Comparison of ENCODE assay signal across 13 cellular contexts in the genomic region with DNA sequence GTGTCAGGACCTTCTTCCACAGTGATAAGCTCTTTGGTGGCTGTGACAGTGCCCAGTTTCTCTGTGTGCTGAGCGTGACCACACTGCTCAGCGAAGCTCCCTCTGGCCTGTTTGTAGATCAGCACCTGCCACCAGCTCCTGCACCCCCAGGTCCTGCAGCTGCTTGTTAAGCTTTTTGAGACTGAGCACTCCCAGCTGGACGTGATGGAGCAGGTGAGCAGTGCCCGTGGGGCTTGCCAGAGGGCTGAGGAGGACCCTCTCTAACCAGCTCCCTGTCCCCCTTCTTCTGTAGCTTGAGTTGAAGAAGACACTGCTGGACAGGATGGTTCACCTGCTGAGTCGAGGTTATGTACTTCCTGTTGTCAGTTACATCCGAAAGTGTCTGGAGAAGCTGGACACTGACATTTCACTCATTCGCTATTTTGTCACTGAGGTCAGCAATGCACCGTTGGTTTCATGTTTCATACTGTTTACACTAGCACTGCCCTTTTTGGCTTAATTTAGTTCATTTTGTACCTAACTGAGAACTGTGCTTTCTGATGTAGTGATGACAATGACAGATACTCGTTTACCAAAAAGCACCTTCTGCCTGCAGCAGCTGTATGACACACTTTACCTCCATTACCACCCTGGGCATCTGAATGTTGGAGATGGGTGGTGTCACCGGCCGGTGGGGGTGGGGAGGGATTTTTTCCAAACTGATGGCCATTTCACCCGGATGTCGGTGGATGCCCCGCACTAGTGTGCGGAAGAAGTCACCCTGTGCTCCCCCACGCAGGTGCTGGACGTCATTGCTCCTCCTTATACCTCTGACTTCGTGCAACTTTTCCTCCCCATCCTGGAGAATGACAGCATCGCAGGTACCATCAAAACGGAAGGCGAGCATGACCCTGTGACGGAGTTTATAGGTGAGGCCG. TPM values are rescaled to one million over a fixed set of nuclear protein-coding genes. Genes with fewer than 3 reads are reported as not detected.
DNase-seq lines count a peak whose midpoint lies in the region; ATAC-seq and TF ChIP-seq lines count a peak whose summit lies in the region.
"Had no signal": no experiment of that assay in that cellular context is flagged by ENCODE, and none has a peak within 500 bp of the region (broad histone marks: within the 10 kb centered on the region; RNA-seq: fewer than 3 reads in every experiment).

No MANE protein-coding gene starts in this region.

- in situ Hi-C loops in HAP-1 (cut with MboI; ENCODE audit: low sequenced_read_pairs): no loop called here

- H3K9me3 ChIP-seq in OCI-LY3 (ENCODE audit: insufficient read depth, low read length): no peaks in the 10 kb centered on the region
- H3K9me3 ChIP-seq in uterus: no peaks in the 10 kb centered on the region
- no peaks in the 10 kb centered on the region for H3K9me3 ChIP-seq in HAP-1
- H3K9me3 ChIP-seq: gastrocnemius medialis had no signal

- H3K27ac ChIP-seq in OCI-LY3 (ENCODE audit: low read length) (peak overlapping the region; percentile 51), uterus (no peak overlapping the region)

- DNase-seq in cardiac septum (ENCODE audit: low spot score) (peak; percentile 68), Right ventricle myocardium inferior (ENCODE audit: missing footprints) (no peak), islet precursor cell (peak; percentile 49), uterus (peak; percentile 7 to 13), HAP-1 (ENCODE audit: low spot score in 2 of 2) (no peak), NCI-H1436 treated with DMSO at 0.1 percent for 48 hours (lab: John Stamatoyannopoulos, UW) (no peak)
- DNase-seq: DMS153, T-cell had no signal

- peaks cover 39% of the 10 kb centered on the region for H3K79me2 ChIP-seq in OCI-LY3 (ENCODE audit: low read length)

- peaks cover 48% of the 10 kb centered on the region for H4K20me1 ChIP-seq in OCI-LY3 (ENCODE audit: insufficient read depth, low read length)

- ATAC-seq in Right ventricle myocardium inferior (no peak), HG02763 (IDR thresholded peaks at IDR 0.05; ENCODE audit: unreplicated experiment) (no peak)
- ATAC-seq: gastrocnemius medialis, T-cell had no signal

- TF ChIP-seq CTCF in OCI-LY3 (IDR thresholded peaks at IDR 0.05; ENCODE audit: low read depth, low read length): no peak
- no peak for TF ChIP-seq CTCF in uterus (IDR thresholded peaks at IDR 0.05)

- intact Hi-C loops in cardiac septum (cut with DNase I): no loop called here
- intact Hi-C loops in Right ventricle myocardium inferior (cut with DNase I): no loop called here
- intact Hi-C loops in uterus (cut with DNase I; ENCODE audit: low total_unique reads): no loop called here

- H3K4me1 ChIP-seq in OCI-LY3 (ENCODE audit: low read length) (peaks cover 55% of the 10 kb centered on the region), uterus (no peaks in the 10 kb centered on the region), HAP-1 (no peaks in the 10 kb centered on the region)

- TF ChIP-seq POLR2A in uterus (IDR thresholded peaks at IDR 0.05): no peak

- H3K27me3 ChIP-seq in OCI-LY3 (ENCODE audit: low read depth, low read length): no peaks in the 10 kb centered on the region
- no peaks in the 10 kb centered on the region for H3K27me3 ChIP-seq in uterus
- H3K27me3 ChIP-seq in HAP-1 (ENCODE audit: low read depth): no peaks in the 10 kb centered on the region
- H3K27me3 ChIP-seq: gastrocnemius medialis had no signal

- no peak overlapping the region for H2AFZ ChIP-seq in OCI-LY3 (ENCODE audit: low read depth, low read length)

- H3K9ac ChIP-seq in OCI-LY3 (ENCODE audit: low read length): no peak overlapping the region

- no peak overlapping the region for H3K4me3 ChIP-seq in OCI-LY3 (ENCODE audit: low read length)
- no peak overlapping the region for H3K4me3 ChIP-seq in uterus
- no peak overlapping the region for H3K4me3 ChIP-seq in HAP-1
- H3K4me3 ChIP-seq: gastrocnemius medialis had no signal

- no peak overlapping the region for H3K4me2 ChIP-seq in OCI-LY3 (ENCODE audit: low read length)

- H3K36me3 ChIP-seq in OCI-LY3 (replicated peaks; ENCODE audit: low read depth, low read length): peaks cover 90% of the 10 kb centered on the region
- H3K36me3 ChIP-seq in uterus: no peaks in the 10 kb centered on the region
- peaks cover 94% of the 10 kb centered on the region for H3K36me3 ChIP-seq in HAP-1 (replicated peaks)

RNA-seq across cellular contexts. Expression of gene NELFCD, which starts 12.5 kb away (rescaled TPM):
- 34.7 TPM for total RNA-seq in cardiac septum
- total RNA-seq in Right ventricle myocardium inferior: 30.6 TPM
- 10 to 100 TPM; 15.9 to 66.6 (median 41.3) TPM for total RNA-seq in uterus

RNA-seq across cellular contexts. Expression of gene CTSZ, which starts 13.5 kb away (rescaled TPM):
- total RNA-seq in cardiac septum (157 TPM), Right ventricle myocardium inferior (138 TPM), uterus (100 to 1,000 TPM in 2 of 4 donors, 10 to 100 TPM in 2; 68.7 to 160 (median 109) TPM)

RNA-seq across cellular contexts. Expression of gene TUBB1, which starts 25.6 kb away (rescaled TPM):
- 0.54 TPM for total RNA-seq in cardiac septum
- 0.27 TPM for total RNA-seq in Right ventricle myocardium inferior
- total RNA-seq in uterus: under 1 TPM in 2 of 4 donors, not detected in 2; 0.26 to 0.48 TPM
- total RNA-seq: activated T-helper 2 cell treated with anti-CD3 and anti-CD28 coated beads, Interferon-gamma antibody, Interleukin-2, Interleukin-4, amounts not matched to agents 10 μg/mL and 5 μg/mL and 100 μg/mL, durations not matched to agents 14 hours and 24 hours and 36 hours; H1 had no signal

RNA-seq across cellular contexts. Expression of gene ATP5F1E, which starts 38.5 kb away (rescaled TPM):
- total RNA-seq in cardiac septum (123 TPM), Right ventricle myocardium inferior (132 TPM), uterus (10 to 100 TPM in 2 of 4 donors, 1 to 10 TPM in 2; 5.6 to 42.4 (median 21.1) TPM)

RNA-seq across cellular contexts. Expression of gene PRELID3B, which starts 49.0 kb away (rescaled TPM):
- total RNA-seq in cardiac septum (41.4 TPM), Right ventricle myocardium inferior (45.7 TPM), uterus (10 to 100 TPM; 13.3 to 44.3 (median 31.9) TPM)

Comparison
In these comparisons a context has a peak if more than half of its experiments do, and no peak if none do; other contexts are left out.
1. DNase-seq: peak in cardiac septum (single experiment), islet precursor cell (single experiment) and uterus (2 of 2); none in Right ventricle myocardium inferior (single experiment), HAP-1 (0 of 2) and NCI-H1436 treated with DMSO at 0.1 percent for 48 hours (single experiment).